In genomic region chr1:89552481-89553194, GRCh38 we compare ENCODE assay signal across 8 cellular contexts. TPM values are rescaled to one million over a fixed set of nuclear protein-coding genes. Genes with fewer than 3 reads are reported as not detected.
A peak's percentile ranks its signal among the peaks of the same experiment; 100 is the strongest.
DNase-seq lines count a peak whose midpoint lies in the region; ATAC-seq and TF ChIP-seq lines count a peak whose summit lies in the region.

No MANE protein-coding gene starts in this region.

- DNase-seq in DMS79 (lab: John Stamatoyannopoulos, UW), result peak; percentile 19
- DNase-seq in SIG-M5 treated with dmso at 0.1 percent for 504 hours (lab: John Stamatoyannopoulos, UW; ENCODE audit: unreplicated experiment), result peak; percentile 81
- DNase-seq in fibroblast of the aortic adventitia (ENCODE audit: low read depth), result peak; percentile 14
- no peak for DNase-seq in endothelial cell (ENCODE audit: low spot score)
- DNase-seq in activated CD4-positive, CD25-positive, alpha-beta regulatory T cell treated with anti-CD3 and anti-CD28 coated beads, Interleukin-2, amount 50 U/mL, for 72 hours, result no peak

- H3K4me3 ChIP-seq in fibroblast of the aortic adventitia (ENCODE audit: low read depth, low read length), result no peak overlapping the region

- H3K4me3 Mint-ChIP-seq in endothelial cell (ENCODE audit: unreplicated experiment), result no peak overlapping the region

- peaks cover 4% of the 10 kb centered on the region for H3K36me3 Mint-ChIP-seq in endothelial cell (ENCODE audit: low read depth, unreplicated experiment)

- H3K4me1 Mint-ChIP-seq in endothelial cell (ENCODE audit: unreplicated experiment), result peaks cover 16% of the 10 kb centered on the region

- ATAC-seq in GM19468 (IDR thresholded peaks at IDR 0.05; ENCODE audit: extremely low read depth, unreplicated experiment) (peak; percentile 55), HG03565 (IDR thresholded peaks at IDR 0.05; ENCODE audit: unreplicated experiment) (peak; percentile 72)

- peak overlapping the region; percentile 23 for H3K27ac ChIP-seq in temporal lobe (ENCODE audit: low read depth, low read length)

- no peak overlapping the region for H3K27ac Mint-ChIP-seq in endothelial cell (ENCODE audit: unreplicated experiment)

- no peak for TF ChIP-seq CTCF in fibroblast of the aortic adventitia (IDR thresholded peaks at IDR 0.05; ENCODE audit: insufficient read depth, low read length)
- TF ChIP-seq CTCF in endothelial cell (IDR thresholded peaks at IDR 0.05; ENCODE audit: unreplicated experiment), result no peak

- no peaks in the 10 kb centered on the region for H3K9me3 Mint-ChIP-seq in endothelial cell (ENCODE audit: unreplicated experiment)

- no peaks in the 10 kb centered on the region for H3K27me3 Mint-ChIP-seq in endothelial cell (ENCODE audit: unreplicated experiment)

RNA-seq across cellular contexts. Expression of gene LRRC8B, which starts 28.0 kb away (rescaled TPM):
- total RNA-seq in fibroblast of the aortic adventitia (ENCODE audit: low replicate concordance) (0.41 and 2.5 TPM in 2 replicates), temporal lobe (35.4 TPM), endothelial cell (ENCODE audit: unreplicated experiment) (14.5 TPM)

Comparison
In these comparisons a context has a peak if more than half of its experiments do, and no peak if none do; other contexts are left out.
1. DNase-seq: peak in DMS79 (single experiment), SIG-M5 treated with dmso at 0.1 percent for 504 hours (single experiment) and fibroblast of the aortic adventitia (single experiment); none in endothelial cell (single experiment) and activated CD4-positive, CD25-positive, alpha-beta regulatory T cell treated with anti-CD3 and anti-CD28 coated beads, Interleukin-2, amount 50 U/mL, for 72 hours (single experiment).